ENCODE assay signal across 31 cellular contexts in genomic region chr5:100792781-100793180, GRCh38.
"Had no signal": no experiment of that assay in that cellular context is flagged by ENCODE, and none has a peak within 500 bp of the region (broad histone marks: within the 10 kb centered on the region; RNA-seq: fewer than 3 reads in every experiment).

No MANE protein-coding gene starts in this region.

- H3K4me3 Mint-ChIP-seq: activated B cell treated with CpG ODN at 0.5 μM for 24 hours; activated CD8-positive, alpha-beta T cell treated with anti-CD3 and anti-CD28 coated beads for 36 hours; activated naive CD4-positive, alpha-beta T cell treated with anti-CD3 and anti-CD28 coated beads for 36 hours; activated naive CD8-positive, alpha-beta T cell treated with anti-CD3 and anti-CD28 coated beads for 36 hours; memory B cell; naive thymus-derived CD8-positive, alpha-beta T cell; stimulated activated effector memory CD8-positive, alpha-beta T cell treated with anti-CD3 and anti-CD28 coated beads, Interleukin-12 subunit alpha, Interleukin-12 subunit beta, amount 100 ng/mL, for 72 hours; stimulated activated naive CD8-positive, alpha-beta T cell treated with anti-CD3 and anti-CD28 coated beads, Interleukin-15, Interleukin-2, amounts not matched to agents 100 ng/mL and 50 ng/mL, for 24 hours; T-helper 17 cell had no signal

- ATAC-seq: activated CD8-positive, alpha-beta T cell treated with anti-CD3 and anti-CD28 coated beads for 36 hours; body of pancreas; naive thymus-derived CD8-positive, alpha-beta T cell; sciatic nerve; stimulated activated effector memory CD8-positive, alpha-beta T cell treated with anti-CD3 and anti-CD28 coated beads, Interleukin-12 subunit alpha, Interleukin-12 subunit beta, amount 100 ng/mL, for 72 hours; T-helper 17 cell had no signal

- H3K27ac Mint-ChIP-seq: activated B cell treated with CpG ODN at 0.5 μM for 24 hours; activated CD8-positive, alpha-beta T cell treated with anti-CD3 and anti-CD28 coated beads for 36 hours; activated naive CD4-positive, alpha-beta T cell treated with anti-CD3 and anti-CD28 coated beads for 36 hours; activated naive CD8-positive, alpha-beta T cell treated with anti-CD3 and anti-CD28 coated beads for 36 hours; memory B cell; naive thymus-derived CD8-positive, alpha-beta T cell; progenitor cell of endocrine pancreas; stimulated activated effector memory CD8-positive, alpha-beta T cell treated with anti-CD3 and anti-CD28 coated beads, Interleukin-12 subunit alpha, Interleukin-12 subunit beta, amount 100 ng/mL, for 72 hours; stimulated activated naive CD8-positive, alpha-beta T cell treated with anti-CD3 and anti-CD28 coated beads, Interleukin-15, Interleukin-2, amounts not matched to agents 100 ng/mL and 50 ng/mL, for 24 hours; T-helper 17 cell had no signal

- H3K4me1 Mint-ChIP-seq: stimulated activated effector memory CD8-positive, alpha-beta T cell treated with anti-CD3 and anti-CD28 coated beads, Interleukin-12 subunit alpha, Interleukin-12 subunit beta, amount 100 ng/mL, for 72 hours; T-helper 17 cell had no signal

- H3K27me3 Mint-ChIP-seq: activated B cell treated with CpG ODN at 0.5 μM for 24 hours; activated CD8-positive, alpha-beta T cell treated with anti-CD3 and anti-CD28 coated beads for 36 hours; activated naive CD8-positive, alpha-beta T cell treated with anti-CD3 and anti-CD28 coated beads for 36 hours; memory B cell; progenitor cell of endocrine pancreas had no signal

- H3K4me3 ChIP-seq: adrenal gland, body of pancreas, colonic mucosa, dorsolateral prefrontal cortex, ovary, thoracic aorta had no signal

- H3K36me3 Mint-ChIP-seq: stimulated activated effector memory CD8-positive, alpha-beta T cell treated with anti-CD3 and anti-CD28 coated beads, Interleukin-12 subunit alpha, Interleukin-12 subunit beta, amount 100 ng/mL, for 72 hours had no signal

- H3K9me3 Mint-ChIP-seq: activated B cell treated with CpG ODN at 0.5 μM for 24 hours; stimulated activated effector memory CD8-positive, alpha-beta T cell treated with anti-CD3 and anti-CD28 coated beads, Interleukin-12 subunit alpha, Interleukin-12 subunit beta, amount 100 ng/mL, for 72 hours had no signal

- DNase-seq: activated B cell treated with CpG ODN at 0.5 μM for 24 hours; activated CD4-positive, alpha-beta T cell treated with anti-CD3 and anti-CD28 coated beads, Interleukin-2, amount 50 U/mL, for 1 hour; activated CD8-positive, alpha-beta T cell treated with anti-CD3 and anti-CD28 coated beads for 36 hours; activated effector memory CD4-positive, alpha-beta T cell treated with Interleukin-2 at 50 U/mL for 16 hours; activated naive CD4-positive, alpha-beta T cell treated with anti-CD3 and anti-CD28 coated beads for 36 hours; activated naive CD8-positive, alpha-beta T cell treated with anti-CD3 and anti-CD28 coated beads for 36 hours; activated T-cell treated with anti-CD3 and anti-CD28 coated beads, Interleukin-2, amount 50 U/mL, for 48 hours; adrenal gland; aorta; body of pancreas; colonic mucosa; dorsolateral prefrontal cortex; effector memory CD4-positive, alpha-beta T cell; head of caudate nucleus; hippocampal formation; midbrain; naive thymus-derived CD8-positive, alpha-beta T cell; ovary; retina; small intestine; stimulated activated CD4-positive, alpha-beta T cell treated with anti-CD3 and anti-CD28 coated beads, Interleukin-4, amount 100 ng/mL, for 24 hours; T-helper 17 cell; T1000; trophoblast cell had no signal

- H3K27ac ChIP-seq: adrenal gland, body of pancreas, colonic mucosa, dorsolateral prefrontal cortex, neutrophil, ovary, thoracic aorta had no signal
